In genomic region chr1:10474309-10474612, GRCh38 we compare ENCODE assay signal across 8 cellular contexts. TPM values are rescaled to one million over a fixed set of nuclear protein-coding genes. Genes with fewer than 3 reads are reported as not detected.
A peak's percentile ranks its signal among the peaks of the same experiment; 100 is the strongest.
DNase-seq lines count a peak whose midpoint lies in the region; ATAC-seq and TF ChIP-seq lines count a peak whose summit lies in the region.
"Not testable (repeated sequence)": the region's sequence is repeated elsewhere in the genome, so short reads cannot be mapped to it uniquely, and the experiment has no call there.

No MANE protein-coding gene starts in this region.

- H3K27ac ChIP-seq in SJSA1 = not testable (repeated sequence)
- peak overlapping the region in 39 of 59 donors; percentile 11 to 92 (median 86) for H3K27ac ChIP-seq in dorsolateral prefrontal cortex

- not testable (repeated sequence) for H3K27me3 ChIP-seq in SJSA1 (replicated peaks); dorsolateral prefrontal cortex

- peaks cover 50% of the 10 kb centered on the region for H3K4me1 Mint-ChIP-seq in activated naive CD4-positive, alpha-beta T cell treated with anti-CD3 and anti-CD28 coated beads, Interleukin-2, amount 10 ng/mL, durations not matched to agents 7 days and 5 days
- H3K4me1 Mint-ChIP-seq in natural killer cell treated with Interleukin-12 subunit alpha and Interleukin-12 subunit beta and Interleukin-15 and Interleukin-18, amount 100 ng/mL, for 72 hours (ENCODE audit: low read depth in 2 of 2) = peaks cover 31 to 35% of the 10 kb centered on the region in 2 donors
- H3K4me1 Mint-ChIP-seq in stimulated activated effector memory CD8-positive, alpha-beta T cell treated with anti-CD3 and anti-CD28 coated beads, Interleukin-12 subunit alpha, Interleukin-12 subunit beta, amount 100 ng/mL, for 72 hours = peaks cover 36% of the 10 kb centered on the region

- CTCF ChIA-PET in AG04449 (lab: Yijun Ruan, JAX) = interaction anchor here (1.2 to 1.6 kb wide), 3 partner anchors 18 to 97 kb away, joined by 4 to 9 read pairs (median 7); no protein-coding TSS in a partner anchor
- CTCF ChIA-PET in activated naive CD4-positive, alpha-beta T cell treated with anti-CD3 and anti-CD28 coated beads, Interleukin-2, amount 10 ng/mL, durations not matched to agents 7 days and 5 days (lab: Charles Lee) = not testable (repeated sequence)

- DNase-seq in AG04449 (ENCODE audit: low read depth, low spot score); HFF-Myc (ENCODE audit: extremely low read depth, low read depth); SJSA1 (ENCODE audit: low read depth in 1 of 2, low spot score in 2 of 2); activated naive CD4-positive, alpha-beta T cell treated with anti-CD3 and anti-CD28 coated beads, Interleukin-2, amount 10 ng/mL, durations not matched to agents 7 days and 5 days; dorsolateral prefrontal cortex; natural killer cell treated with Interleukin-12 subunit alpha and Interleukin-12 subunit beta and Interleukin-15 and Interleukin-18, amount 100 ng/mL, for 72 hours (ENCODE audit: low spot score); stimulated activated effector memory CD8-positive, alpha-beta T cell treated with anti-CD3 and anti-CD28 coated beads, Interleukin-12 subunit alpha, Interleukin-12 subunit beta, amount 100 ng/mL, for 72 hours (ENCODE audit: low spot score in 2 of 2): not testable (repeated sequence)

- not testable (repeated sequence) for H3K36me3 ChIP-seq in SJSA1

- not testable (repeated sequence) for H3K9me3 ChIP-seq in SJSA1 (replicated peaks)

- POLR2A ChIA-PET in AG04449 (lab: Yijun Ruan, JAX) = not testable (repeated sequence)

- not testable (repeated sequence) for H3K27me3 Mint-ChIP-seq in activated naive CD4-positive, alpha-beta T cell treated with anti-CD3 and anti-CD28 coated beads, Interleukin-2, amount 10 ng/mL, durations not matched to agents 7 days and 5 days; natural killer cell treated with Interleukin-12 subunit alpha and Interleukin-12 subunit beta and Interleukin-15 and Interleukin-18, amount 100 ng/mL, for 72 hours

- not testable (repeated sequence) for ATAC-seq in natural killer cell treated with Interleukin-12 subunit alpha and Interleukin-12 subunit beta and Interleukin-15 and Interleukin-18, amount 100 ng/mL, for 72 hours; stimulated activated effector memory CD8-positive, alpha-beta T cell treated with anti-CD3 and anti-CD28 coated beads, Interleukin-12 subunit alpha, Interleukin-12 subunit beta, amount 100 ng/mL, for 72 hours

- intact Hi-C loops in dorsolateral prefrontal cortex (cut with DNase I) = loop anchor here (2.0 to 5.0 kb wide), 2 partner anchors 21 to 42 kb away; partner anchors contain the start of gene CENPS (in 1 of the 2)

- H3K4me1 ChIP-seq in SJSA1 (replicated peaks) = peaks cover 19% of the 10 kb centered on the region

- H3K36me3 Mint-ChIP-seq in activated naive CD4-positive, alpha-beta T cell treated with anti-CD3 and anti-CD28 coated beads, Interleukin-2, amount 10 ng/mL, durations not matched to agents 7 days and 5 days; natural killer cell treated with Interleukin-12 subunit alpha and Interleukin-12 subunit beta and Interleukin-15 and Interleukin-18, amount 100 ng/mL, for 72 hours: not testable (repeated sequence)
- H3K36me3 Mint-ChIP-seq in stimulated activated effector memory CD8-positive, alpha-beta T cell treated with anti-CD3 and anti-CD28 coated beads, Interleukin-12 subunit alpha, Interleukin-12 subunit beta, amount 100 ng/mL, for 72 hours = peaks cover 28% of the 10 kb centered on the region

- peak overlapping the region; percentile 82 for H3K27ac Mint-ChIP-seq in activated naive CD4-positive, alpha-beta T cell treated with anti-CD3 and anti-CD28 coated beads, Interleukin-2, amount 10 ng/mL, durations not matched to agents 7 days and 5 days
- H3K27ac Mint-ChIP-seq in natural killer cell treated with Interleukin-12 subunit alpha and Interleukin-12 subunit beta and Interleukin-15 and Interleukin-18, amount 100 ng/mL, for 72 hours = peak overlapping the region; percentile 68 to 86
- H3K27ac Mint-ChIP-seq in stimulated activated effector memory CD8-positive, alpha-beta T cell treated with anti-CD3 and anti-CD28 coated beads, Interleukin-12 subunit alpha, Interleukin-12 subunit beta, amount 100 ng/mL, for 72 hours = peak overlapping the region; percentile 91

- peak overlapping the region; percentile 91 for H3K4me3 ChIP-seq in AG04449 (ENCODE audit: low read depth, low read length)
- H3K4me3 ChIP-seq in HFF-Myc (replicated peaks; ENCODE audit: low read depth, low read length) = peak overlapping the region; percentile 93
- peak overlapping the region; percentile 56 for H3K4me3 ChIP-seq in SJSA1
- H3K4me3 ChIP-seq in dorsolateral prefrontal cortex = peak overlapping the region; percentile 62 to 97 (median 92)
- peak overlapping the region; percentile 93 for H3K4me3 ChIP-seq in iPS-11a (ENCODE audit: low read depth, low read length)

- not testable (repeated sequence) for H3K9me3 Mint-ChIP-seq in activated naive CD4-positive, alpha-beta T cell treated with anti-CD3 and anti-CD28 coated beads, Interleukin-2, amount 10 ng/mL, durations not matched to agents 7 days and 5 days; natural killer cell treated with Interleukin-12 subunit alpha and Interleukin-12 subunit beta and Interleukin-15 and Interleukin-18, amount 100 ng/mL, for 72 hours; stimulated activated effector memory CD8-positive, alpha-beta T cell treated with anti-CD3 and anti-CD28 coated beads, Interleukin-12 subunit alpha, Interleukin-12 subunit beta, amount 100 ng/mL, for 72 hours

- peak overlapping the region; percentile 79 for H3K4me3 Mint-ChIP-seq in activated naive CD4-positive, alpha-beta T cell treated with anti-CD3 and anti-CD28 coated beads, Interleukin-2, amount 10 ng/mL, durations not matched to agents 7 days and 5 days
- peak overlapping the region; percentile 94 for H3K4me3 Mint-ChIP-seq in natural killer cell treated with Interleukin-12 subunit alpha and Interleukin-12 subunit beta and Interleukin-15 and Interleukin-18, amount 100 ng/mL, for 72 hours
- peak overlapping the region; percentile 95 for H3K4me3 Mint-ChIP-seq in stimulated activated effector memory CD8-positive, alpha-beta T cell treated with anti-CD3 and anti-CD28 coated beads, Interleukin-12 subunit alpha, Interleukin-12 subunit beta, amount 100 ng/mL, for 72 hours

- not testable (repeated sequence) for TF ChIP-seq CTCF in AG04449 (IDR thresholded peaks at IDR 0.05; ENCODE audit: insufficient read depth, low read length, missing control alignments); HFF-Myc (IDR thresholded peaks at IDR 0.05; ENCODE audit: low read depth, low read length, missing control alignments); dorsolateral prefrontal cortex (IDR thresholded peaks at IDR 0.05 in 54 of 56, conservative IDR thresholded peaks at IDR 0.05 in 2 of 56; ENCODE audit: low read depth in 1 of 56, partially characterized antibody in 56 of 56)

RNA-seq across cellular contexts. Expression of gene PEX14, which starts 0.5 kb away (rescaled TPM):
- 13.8 and 14.0 TPM in 2 replicates for total RNA-seq in SJSA1 (2014; rRNA removed; shearing (Covaris generic))
- 10 to 100 TPM; 24.3 to 45.5 (median 35.0) TPM for total RNA-seq in dorsolateral prefrontal cortex
- total RNA-seq in natural killer cell treated with Interleukin-12 subunit alpha and Interleukin-12 subunit beta and Interleukin-15 and Interleukin-18, amount 100 ng/mL, for 72 hours = 10 to 100 TPM; 20.7 to 23.7 TPM

RNA-seq across cellular contexts. Expression of gene DFFA, which starts 1.9 kb away (rescaled TPM):
- 40.6 and 45.7 TPM in 2 replicates for total RNA-seq in SJSA1 (2014; rRNA removed; shearing (Covaris generic))
- total RNA-seq in dorsolateral prefrontal cortex = 10 to 100 TPM; 20.0 to 49.9 (median 32.7) TPM
- 10 to 100 TPM; 40.0 to 59.4 TPM for total RNA-seq in natural killer cell treated with Interleukin-12 subunit alpha and Interleukin-12 subunit beta and Interleukin-15 and Interleukin-18, amount 100 ng/mL, for 72 hours

RNA-seq across cellular contexts. Expression of gene CORT, which starts 24.4 kb away (rescaled TPM):
- total RNA-seq in SJSA1 (2014; rRNA removed; shearing (Covaris generic)) = 1.7 TPM in 1 of 2 replicates, not detected in the other
- total RNA-seq in dorsolateral prefrontal cortex = 1 to 10 TPM in 117 of 120 experiments, under 1 TPM in 2, not detected in 1; 0.99 to 10.0 (median 3.4) TPM
- total RNA-seq in natural killer cell treated with Interleukin-12 subunit alpha and Interleukin-12 subunit beta and Interleukin-15 and Interleukin-18, amount 100 ng/mL, for 72 hours = under 1 TPM; 0.45 to 0.61 TPM

RNA-seq across cellular contexts. Expression of gene CENPS, which starts 44.0 kb away (rescaled TPM):
- total RNA-seq in SJSA1 (2014; rRNA removed; shearing (Covaris generic)) = 4.9 and 14.6 TPM in 2 replicates
- 10 to 100 TPM in 108 of 120 experiments, 1 to 10 TPM in 12; 7.2 to 24.1 (median 14.9) TPM for total RNA-seq in dorsolateral prefrontal cortex
- 10 to 100 TPM; 12.6 to 20.7 TPM for total RNA-seq in natural killer cell treated with Interleukin-12 subunit alpha and Interleukin-12 subunit beta and Interleukin-15 and Interleukin-18, amount 100 ng/mL, for 72 hours
